25 cellular contexts compared by ENCODE assay signal in genomic region chr5:89292461-89292860, GRCh38.
DNase-seq lines count a peak whose midpoint lies in the region; ATAC-seq, FAIRE-seq and TF ChIP-seq lines count a peak whose summit lies in the region.
"Had no signal": no experiment of that assay in that cellular context is flagged by ENCODE, and none has a peak within 500 bp of the region (broad histone marks: within the 10 kb centered on the region; RNA-seq: fewer than 3 reads in every experiment).

No MANE protein-coding gene starts in this region.

- peak overlapping the region in 9 of 11 experiments; percentile 60 to 94 (median 89); a peak in 15 of 22 replicates for H3K27ac ChIP-seq in BLaER1 treated with 17β-estradiol and CSF1 and Interleukin-3, amounts not matched to agents 10 nM and 100 nM
- H3K27ac ChIP-seq in H1 (ENCODE audit: low read depth, low read length) (no peak overlapping the region), SK-N-SH (ENCODE audit: low read depth in 2 of 2, low read length in 1 of 2) (no peak overlapping the region)
- H3K27ac ChIP-seq: A549, GM23248 had no signal

- H3K23me2 ChIP-seq in H1 (ENCODE audit: low read depth, low read length): no peaks in the 10 kb centered on the region

- no peak for TF ChIP-seq CTCF in H1 (IDR thresholded peaks at IDR 0.05; ENCODE audit: control extremely low read depth in 1 of 3, insufficient read depth in 1 of 3, low read depth in 1 of 3, low read length in 3 of 3)
- no peak for TF ChIP-seq CTCF in nephron (IDR thresholded peaks at IDR 0.05; ENCODE audit: unreplicated experiment in 3 of 3)
- no peak for TF ChIP-seq CTCF in SK-N-SH (IDR thresholded peaks at IDR 0.05)
- no peak for TF ChIP-seq CTCF in nephron progenitor cell (IDR thresholded peaks at IDR 0.05)

- peaks cover 0 to 84% (median 34%) of the 10 kb centered on the region in 10 experiments; a peak in 14 of 20 replicates for H3K4me1 ChIP-seq in BLaER1 treated with 17β-estradiol and CSF1 and Interleukin-3, amounts not matched to agents 10 nM and 100 nM
- H3K4me1 ChIP-seq in H1 (replicated peaks in 1 of 4; ENCODE audit: control insufficient read depth in 3 of 4, insufficient read depth in 4 of 4, low read length in 3 of 4) (no peaks in the 10 kb centered on the region), SK-N-SH (ENCODE audit: control insufficient read depth in 1 of 2, insufficient read depth in 2 of 2, low read depth in 1 of 2, low read length in 1 of 2) (no peaks in the 10 kb centered on the region)
- H3K4me1 ChIP-seq: A549, BE2C, HAP-1 had no signal

- peak overlapping the region in 2 of 3 experiments; percentile 38 to 70 for H3K27ac Mint-ChIP-seq in nephron
- no peak overlapping the region for H3K27ac Mint-ChIP-seq in nephron progenitor cell
- H3K27ac Mint-ChIP-seq in activated naive CD8-positive, alpha-beta T cell treated with anti-CD3 and anti-CD28 coated beads, Interleukin-2, amount 50 U/mL, for 24 hours: no peak overlapping the region
- H3K27ac Mint-ChIP-seq: CD4-positive, alpha-beta memory T cell; HFFc6 had no signal

- H3K4me1 Mint-ChIP-seq in nephron (peaks cover 40% of the 10 kb centered on the region), nephron progenitor cell (peaks cover 5% of the 10 kb centered on the region)
- peaks cover 7% of the 10 kb centered on the region for H3K4me1 Mint-ChIP-seq in activated naive CD8-positive, alpha-beta T cell treated with anti-CD3 and anti-CD28 coated beads, Interleukin-2, amount 50 U/mL, for 24 hours
- H3K4me1 Mint-ChIP-seq: CD4-positive, alpha-beta memory T cell had no signal

- H3K56ac ChIP-seq in H1 (replicated peaks; ENCODE audit: insufficient read length, low read depth, low read length): no peak overlapping the region

- peak; percentile 43 for DNase-seq in LHCN-M2 (ENCODE audit: low read depth)
- no peak for DNase-seq in H1 (ENCODE audit: low read depth in 1 of 2, low spot score in 2 of 2)
- DNase-seq in hepatic stellate cell (ENCODE audit: low spot score): no peak
- DNase-seq in SK-N-SH: no peak
- DNase-seq in nephron progenitor cell: no peak
- DNase-seq in activated naive CD8-positive, alpha-beta T cell treated with anti-CD3 and anti-CD28 coated beads, Interleukin-2, amount 50 U/mL, for 24 hours: no peak
- DNase-seq: 8988T; ACHN; AML-193; BE2C; C1 segment of cervical spinal cord; Calu3; CD4-positive, alpha-beta memory T cell; COR-L47; DMS53; DMS79 treated with DMSO at 0.1 percent for 48 hours; GF-D8; GM23248; HFFc6 had no signal

- H2AK5ac ChIP-seq in H1 (ENCODE audit: low read depth, low read length): no peak overlapping the region

- H3K9me3 ChIP-seq in BLaER1 treated with 17β-estradiol and CSF1 and Interleukin-3, amounts not matched to agents 10 nM and 100 nM (replicated peaks in 1 of 11): peaks cover 0 to 19% (median 0%) of the 10 kb centered on the region in 11 experiments; a peak in 6 of 22 replicates
- no peaks in the 10 kb centered on the region for H3K9me3 ChIP-seq in H1 (ENCODE audit: insufficient read depth in 2 of 2, low read depth in 1 of 2, low read length in 1 of 2)
- no peaks in the 10 kb centered on the region for H3K9me3 ChIP-seq in SK-N-SH
- H3K9me3 ChIP-seq: A549, BE2C, HAP-1 had no signal

- H3K9me3 Mint-ChIP-seq in nephron: no peaks in the 10 kb centered on the region
- no peaks in the 10 kb centered on the region for H3K9me3 Mint-ChIP-seq in nephron progenitor cell
- H3K9me3 Mint-ChIP-seq in activated naive CD8-positive, alpha-beta T cell treated with anti-CD3 and anti-CD28 coated beads, Interleukin-2, amount 50 U/mL, for 24 hours: peaks cover 5% of the 10 kb centered on the region
- H3K9me3 Mint-ChIP-seq: HFFc6 had no signal

- no peak overlapping the region for H2BK12ac ChIP-seq in H1 (ENCODE audit: low read depth, low read length)

- no peak overlapping the region for H2BK120ac ChIP-seq in H1 (replicated peaks; ENCODE audit: low read depth, low read length)

- no peaks in the 10 kb centered on the region for H4K20me1 ChIP-seq in BLaER1 treated with 17β-estradiol and CSF1 and Interleukin-3, amounts not matched to agents 10 nM and 100 nM
- H4K20me1 ChIP-seq in H1 (replicated peaks in 1 of 2; ENCODE audit: control insufficient read depth in 1 of 2, insufficient read depth in 2 of 2, low read length in 2 of 2): no peaks in the 10 kb centered on the region
- H4K20me1 ChIP-seq in SK-N-SH (ENCODE audit: insufficient read depth): no peaks in the 10 kb centered on the region

- H2AFZ ChIP-seq in H1 (ENCODE audit: low read length) (0 out of 2 replicates have a peak overlapping the region, but pooled peaks have one; percentile 34), SK-N-SH (ENCODE audit: low read depth) (no peak overlapping the region)
- H2AFZ ChIP-seq: GM23248 had no signal

- peak overlapping the region in 3 of 11 experiments; percentile 45 to 78 (median 62); a peak in 4 of 22 replicates for H3K9ac ChIP-seq in BLaER1 treated with 17β-estradiol and CSF1 and Interleukin-3, amounts not matched to agents 10 nM and 100 nM
- H3K9ac ChIP-seq in H1 (replicated peaks in 1 of 4; ENCODE audit: extremely low read depth in 1 of 4, low read depth in 3 of 4, low read length in 3 of 4): no peak overlapping the region
- no peak overlapping the region for H3K9ac ChIP-seq in SK-N-SH
- H3K9ac ChIP-seq: GM23248 had no signal

- H3K79me2 ChIP-seq in H1 (ENCODE audit: control insufficient read depth in 1 of 2, insufficient read depth in 2 of 2, low read length in 2 of 2): no peaks in the 10 kb centered on the region
- H3K79me2 ChIP-seq in SK-N-SH (ENCODE audit: insufficient read depth): no peaks in the 10 kb centered on the region

- H3K4me3 Mint-ChIP-seq in nephron (no peak overlapping the region), nephron progenitor cell (no peak overlapping the region)
- no peak overlapping the region for H3K4me3 Mint-ChIP-seq in activated naive CD8-positive, alpha-beta T cell treated with anti-CD3 and anti-CD28 coated beads, Interleukin-2, amount 50 U/mL, for 24 hours
- H3K4me3 Mint-ChIP-seq: CD4-positive, alpha-beta memory T cell; HFFc6 had no signal

- CTCF ChIA-PET in H1 (lab: Charles Lee; ENCODE audit: partially characterized antibody) (interaction anchor here (1.5 kb wide), 1 partner anchor 27 kb away, joined by 3 read pairs; no protein-coding TSS in a partner anchor), SK-N-SH (lab: Yijun Ruan, JAX) (interaction anchor here (1.0 kb wide), 1 partner anchor 563 kb away, joined by 3 read pairs; no protein-coding TSS in a partner anchor)

- POLR2A ChIA-PET in H1 (lab: Charles Lee; ENCODE audit: partially characterized antibody) (no interaction called here), SK-N-SH (lab: Yijun Ruan, JAX) (no interaction called here)

- H2BK5ac ChIP-seq in H1 (ENCODE audit: low read depth, low read length): no peak overlapping the region

- peak overlapping the region in 6 of 11 experiments; percentile 57 to 90 (median 79); a peak in 11 of 22 replicates for H3K4me2 ChIP-seq in BLaER1 treated with 17β-estradiol and CSF1 and Interleukin-3, amounts not matched to agents 10 nM and 100 nM
- H3K4me2 ChIP-seq in H1 (ENCODE audit: insufficient read depth in 1 of 2, low read depth in 2 of 2, low read length in 2 of 2) (no peak overlapping the region), SK-N-SH (no peak overlapping the region)
- H3K4me2 ChIP-seq: A549 had no signal

- no peak for ATAC-seq in activated naive CD8-positive, alpha-beta T cell treated with anti-CD3 and anti-CD28 coated beads, Interleukin-2, amount 50 U/mL, for 24 hours
- ATAC-seq: A549 had no signal

- no peaks in the 10 kb centered on the region for H3K27me3 ChIP-seq in BLaER1 treated with 17β-estradiol and CSF1 and Interleukin-3, amounts not matched to agents 10 nM and 100 nM
- H3K27me3 ChIP-seq in H1 (replicated peaks in 1 of 4; ENCODE audit: control insufficient read depth in 3 of 4, extremely low read depth in 1 of 4, insufficient read depth in 3 of 4, low read length in 3 of 4) (peaks cover 0 to 1% (median 0%) of the 10 kb centered on the region in 4 experiments; a peak in 1 of 7 replicates), SK-N-SH (ENCODE audit: insufficient read depth) (no peaks in the 10 kb centered on the region)
- H3K27me3 ChIP-seq: BE2C had no signal

- H2BK15ac ChIP-seq in H1 (ENCODE audit: low read length): no peak overlapping the region

- H3K27me3 Mint-ChIP-seq in nephron (ENCODE audit: low read depth): no peaks in the 10 kb centered on the region
- H3K27me3 Mint-ChIP-seq in nephron progenitor cell (ENCODE audit: low read depth, poor library complexity): no peaks in the 10 kb centered on the region
- no peaks in the 10 kb centered on the region for H3K27me3 Mint-ChIP-seq in activated naive CD8-positive, alpha-beta T cell treated with anti-CD3 and anti-CD28 coated beads, Interleukin-2, amount 50 U/mL, for 24 hours
- H3K27me3 Mint-ChIP-seq: CD4-positive, alpha-beta memory T cell had no signal

- no peak overlapping the region for H3K4ac ChIP-seq in H1 (replicated peaks; ENCODE audit: insufficient read length, low read depth, low read length)

- H3K14ac ChIP-seq in H1 (ENCODE audit: insufficient read length): no peak overlapping the region

- H3K23ac ChIP-seq in H1 (ENCODE audit: insufficient read length): no peak overlapping the region

- no peak for TF ChIP-seq RAD21 in H1 (IDR thresholded peaks at IDR 0.05 in 1 of 2, conservative IDR thresholded peaks at IDR 0.05 in 1 of 2; ENCODE audit: low read depth in 2 of 2, low read length in 2 of 2)
- no peak for TF ChIP-seq RAD21 in SK-N-SH (IDR thresholded peaks at IDR 0.05; ENCODE audit: low read length)

- no peak overlapping the region for H3K4me3 ChIP-seq in BLaER1 treated with 17β-estradiol and CSF1 and Interleukin-3, amounts not matched to agents 10 nM and 100 nM
- no peak overlapping the region for H3K4me3 ChIP-seq in H1 (ENCODE audit: extremely low read depth in 1 of 4, insufficient read depth in 2 of 4, low read depth in 3 of 4, low read length in 4 of 4)
- no peak overlapping the region for H3K4me3 ChIP-seq in SK-N-SH (ENCODE audit: low read depth in 2 of 2, low read length in 1 of 2)
- H3K4me3 ChIP-seq: A549, GM23248, HAP-1 had no signal

- no peak for FAIRE-seq in H1 (lab: Jason Lieb, UNC)
- FAIRE-seq: A549, GM12891, H54 had no signal

- TF ChIP-seq EP300 in H1 (IDR thresholded peaks at IDR 0.05; ENCODE audit: borderline replicate concordance in 1 of 2, low read depth in 2 of 2, low read length in 2 of 2) (no peak), SK-N-SH (IDR thresholded peaks at IDR 0.05; ENCODE audit: borderline replicate concordance in 1 of 2, low read depth in 1 of 2, low read length in 1 of 2) (no peak)

- no peaks in the 10 kb centered on the region for H3F3A ChIP-seq in SK-N-SH (replicated peaks; ENCODE audit: insufficient read depth)

- no peak overlapping the region for H2BK20ac ChIP-seq in H1 (ENCODE audit: low read length)

- no peak overlapping the region for H4K91ac ChIP-seq in H1 (replicated peaks; ENCODE audit: insufficient read length, low read length)

- TF ChIP-seq POLR2A in H1 (IDR thresholded peaks at IDR 0.05; ENCODE audit: control extremely low read depth in 1 of 2, low read depth in 2 of 2, low read length in 2 of 2): no peak

- no peak overlapping the region for H4K5ac ChIP-seq in H1 (ENCODE audit: insufficient read length, low read depth, low read length)

- no peak overlapping the region for H3K18ac ChIP-seq in H1 (ENCODE audit: extremely low read depth, low read length)

- no peaks in the 10 kb centered on the region for H3K36me3 ChIP-seq in BLaER1 treated with 17β-estradiol and CSF1 and Interleukin-3, amounts not matched to agents 10 nM and 100 nM
- H3K36me3 ChIP-seq in H1 (ENCODE audit: control insufficient read depth in 2 of 4, insufficient read depth in 4 of 4, low read length in 3 of 4) (no peaks in the 10 kb centered on the region; a peak in 1 of 8 replicates), SK-N-SH (replicated peaks in 1 of 2; ENCODE audit: control insufficient read depth in 1 of 2, insufficient read depth in 2 of 2, low read length in 1 of 2) (no peaks in the 10 kb centered on the region)
- H3K36me3 ChIP-seq: BE2C, HAP-1 had no signal

- H4K8ac ChIP-seq in H1 (ENCODE audit: extremely low read depth, insufficient read depth, low read length): no peak overlapping the region

- H3K36me3 Mint-ChIP-seq in nephron (ENCODE audit: low read depth) (no peaks in the 10 kb centered on the region), nephron progenitor cell (ENCODE audit: low read depth) (no peaks in the 10 kb centered on the region)
- H3K36me3 Mint-ChIP-seq in activated naive CD8-positive, alpha-beta T cell treated with anti-CD3 and anti-CD28 coated beads, Interleukin-2, amount 50 U/mL, for 24 hours (ENCODE audit: low read depth): no peaks in the 10 kb centered on the region
- H3K36me3 Mint-ChIP-seq: CD4-positive, alpha-beta memory T cell had no signal

- H3K9me2 ChIP-seq in SK-N-SH: no peaks in the 10 kb centered on the region

- no peaks in the 10 kb centered on the region for H3K79me1 ChIP-seq in H1 (ENCODE audit: low read depth, low read length)

- 91% methylated on average over 2 of the region's 2 CpGs; no CpG with 5 or more reads in 1 of the 2 experiments for WGBS in H1 (ENCODE audit: extremely low coverage in 1 of 2, insufficient coverage in 1 of 2, insufficient read length in 1 of 2, insufficient replicate concordance in 2 of 2, low coverage in 1 of 2, low lambda C conversion rate in 2 of 2, missing lambda C conversion rate in 1 of 2), 2 experiments
- WGBS in SK-N-SH (ENCODE audit: low lambda C conversion rate): 54% methylated on average over 2 of the region's 2 CpGs

Comparison
In these comparisons a context has a peak if more than half of its experiments do, and no peak if none do; other contexts are left out.
1. H3K27ac ChIP-seq: peak in BLaER1 treated with 17β-estradiol and CSF1 and Interleukin-3, amounts not matched to agents 10 nM and 100 nM (9 of 11); none in H1 (single experiment) and SK-N-SH (0 of 2).
2. H3K4me2 ChIP-seq: peak in BLaER1 treated with 17β-estradiol and CSF1 and Interleukin-3, amounts not matched to agents 10 nM and 100 nM (6 of 11); none in H1 (0 of 2) and SK-N-SH (single experiment).
3. H3K27ac Mint-ChIP-seq: peak in nephron (2 of 3); none in nephron progenitor cell (single experiment) and activated naive CD8-positive, alpha-beta T cell treated with anti-CD3 and anti-CD28 coated beads, Interleukin-2, amount 50 U/mL, for 24 hours (single experiment).